ENCODE assay signal across 17 cellular contexts in the genomic region with DNA sequence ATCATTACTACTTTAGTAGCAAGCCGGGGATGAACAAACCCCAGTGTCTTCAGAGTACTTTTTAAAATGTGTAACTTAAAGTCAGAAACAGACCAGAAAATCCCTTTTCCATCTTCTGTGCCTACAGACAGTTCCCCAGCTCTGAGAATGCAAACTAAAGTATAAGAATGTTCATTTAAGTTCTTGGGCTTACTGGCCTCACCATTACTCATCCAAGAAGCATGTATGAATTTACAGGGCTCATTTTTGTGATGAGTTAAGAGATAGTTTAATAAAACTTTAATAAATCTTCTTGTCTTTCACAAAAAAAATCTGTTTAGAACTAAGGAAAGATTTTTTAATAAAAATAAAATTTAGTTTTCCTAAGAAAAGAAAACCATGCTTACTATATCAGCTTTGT. TPM values are rescaled to one million over a fixed set of nuclear protein-coding genes. Genes with fewer than 3 reads are reported as not detected.
DNase-seq lines count a peak whose midpoint lies in the region; ATAC-seq and TF ChIP-seq lines count a peak whose summit lies in the region.
"Had no signal": no experiment of that assay in that cellular context is flagged by ENCODE, and none has a peak within 500 bp of the region (broad histone marks: within the 10 kb centered on the region; RNA-seq: fewer than 3 reads in every experiment).

No MANE protein-coding gene starts in this region.

- no peak for ATAC-seq in HG02798 (IDR thresholded peaks at IDR 0.05; ENCODE audit: poor library complexity, unreplicated experiment)
- ATAC-seq in left colon: no peak
- ATAC-seq: naive thymus-derived CD8-positive, alpha-beta T cell; stimulated activated naive CD8-positive, alpha-beta T cell treated with anti-CD3 and anti-CD28 coated beads, Interleukin-15, Interleukin-2, amounts not matched to agents 100 U/mL and 50 U/mL, for 24 hours had no signal

- H3K4me3 ChIP-seq in AG04450 (ENCODE audit: low read depth, low read length) (no peak overlapping the region), brain microvascular endothelial cell (ENCODE audit: low read depth, low read length) (no peak overlapping the region)
- H3K4me3 ChIP-seq: lung had no signal

- H3K9me3 ChIP-seq in AG04450 (ENCODE audit: control insufficient read depth, insufficient read depth, low read length): no peaks in the 10 kb centered on the region

- intact Hi-C loops in left colon (cut with DNase I, micrococcal nuclease): loop anchor here in 1 of 2 donors (10.0 kb wide), 1 partner anchor 121 kb away; no protein-coding TSS in a partner anchor

- H3K27ac ChIP-seq in AG04450 (ENCODE audit: low read depth, low read length) (no peak overlapping the region), brain microvascular endothelial cell (no peak overlapping the region)

- TF ChIP-seq CTCF in AG04450 (IDR thresholded peaks at IDR 0.05; ENCODE audit: low read depth, low read length) (no peak), brain microvascular endothelial cell (IDR thresholded peaks at IDR 0.05; ENCODE audit: low read depth, low read length, missing control alignments) (no peak)

- POLR2A ChIA-PET in AG04450 (lab: Yijun Ruan, JAX): interaction anchor here (0.5 to 1.2 kb wide), 2 partner anchors 9 to 19 kb away, joined by 4 to 11 read pairs; no protein-coding TSS in a partner anchor

- H3K36me3 ChIP-seq in brain microvascular endothelial cell (replicated peaks): no peaks in the 10 kb centered on the region

- H3K27me3 ChIP-seq in AG04450 (ENCODE audit: control insufficient read depth, insufficient read depth, low read length) (no peaks in the 10 kb centered on the region), brain microvascular endothelial cell (replicated peaks) (no peaks in the 10 kb centered on the region)

- peak; percentile 30 for DNase-seq in AG04450 (ENCODE audit: low read depth, low spot score)
- peak; percentile 54 for DNase-seq in LHCN-M2 (ENCODE audit: low read depth)
- DNase-seq in brain microvascular endothelial cell: peak; percentile 41
- DNase-seq in hepatic stellate cell (ENCODE audit: low spot score): peak; percentile 56
- DNase-seq in HT-29 (ENCODE audit: low spot score): no peak
- no peak for DNase-seq in GM19240 (ENCODE audit: insufficient read length, low spot score)
- DNase-seq in left colon: no peak
- DNase-seq: activated effector memory CD4-positive, alpha-beta T cell treated with anti-CD3 and anti-CD28 coated beads, Interleukin-2, amount 50 U/mL, for 16 hours; aorta; Karpas-422; naive thymus-derived CD8-positive, alpha-beta T cell; NCI-H1694; NCI-H524 treated with DMSO at 0.1 percent for 48 hours; posterior cingulate gyrus; stimulated activated naive CD8-positive, alpha-beta T cell treated with anti-CD3 and anti-CD28 coated beads, Interleukin-15, Interleukin-2, amounts not matched to agents 100 U/mL and 50 U/mL, for 24 hours had no signal

- in situ Hi-C loops in brain microvascular endothelial cell (cut with HindIII; ENCODE audit: low pct_ligation_motif_present, low sequenced_read_pairs): no loop called here

- CTCF ChIA-PET in AG04450 (lab: Charles Lee): interaction anchor here (1.1 to 5.8 kb wide), 4 partner anchors 128 to 210 kb away, joined by 6 to 29 read pairs (median 6); a partner anchor contains a TSS

RNA-seq across cellular contexts. Expression of a gene that starts 4.6 kb away (rescaled TPM):
- 14.2 and 16.5 TPM in 2 replicates for polyA plus RNA-seq in AG04450 (2011; rRNA removed)
- polyA minus RNA-seq in AG04450 (2011; rRNA and poly(A)+ RNA removed): 13.2 and 20.6 TPM in 2 replicates
- total RNA-seq in LHCN-M2 (2014; rRNA removed) (32.4 and 33.3 TPM in 2 replicates), left colon (10 to 100 TPM; 30.9 to 46.0 TPM)
- 8.0 TPM for polyA plus RNA-seq in LHCN-M2 (2012)
- 13.1 and 13.7 TPM in 2 replicates for total RNA-seq in HT-29 (2014; rRNA removed; shearing (Covaris generic))

Comparison
In these comparisons a context has a peak if more than half of its experiments do, and no peak if none do; other contexts are left out.
1. DNase-seq: peak in AG04450 (single experiment), LHCN-M2 (single experiment), brain microvascular endothelial cell (single experiment) and hepatic stellate cell (single experiment); none in HT-29 (single experiment), GM19240 (single experiment) and left colon (0 of 2).